35 cellular contexts compared by ENCODE assay signal in the genomic region with DNA sequence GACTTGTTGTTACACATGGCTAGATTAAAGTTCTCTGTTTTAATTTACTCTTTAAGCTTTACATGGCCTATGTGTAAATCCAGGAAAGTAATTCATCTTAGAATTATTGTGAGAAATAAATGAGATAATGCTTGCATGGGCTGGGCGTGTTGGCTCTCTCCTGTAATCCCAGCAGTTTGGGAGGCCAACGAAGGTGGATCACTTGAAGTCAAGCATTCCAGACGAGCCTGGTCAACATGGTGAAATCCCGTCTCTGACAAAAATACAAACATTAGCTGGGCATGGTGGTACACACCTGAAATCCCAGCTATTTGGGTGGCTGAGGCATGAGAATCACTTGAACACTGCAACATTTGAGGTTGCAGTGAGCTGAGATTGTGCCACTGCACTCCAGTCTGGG. TPM values are rescaled to one million over a fixed set of nuclear protein-coding genes. Genes with fewer than 3 reads are reported as not detected.
"Had no signal": no experiment of that assay in that cellular context is flagged by ENCODE, and none has a peak within 500 bp of the region (broad histone marks: within the 10 kb centered on the region; RNA-seq: fewer than 3 reads in every experiment).

No MANE protein-coding gene starts in this region.

- H3K9me3 ChIP-seq: MG63 had no signal

- H3K36me3 ChIP-seq: MG63 had no signal

- H3K27me3 ChIP-seq: MG63 had no signal

- H3K27ac ChIP-seq: KMS-11 had no signal

- H3K4me2 ChIP-seq: KMS-11 had no signal

- DNase-seq: Karpas-422, Kasumi-1, KG1, MG63, MM.1S, MV-4-11, NCI-H1048, NCI-H1092, NCI-H1092 treated with DMSO at 0.1 percent for 48 hours, NCI-H1105, NCI-H1105 treated with DMSO at 0.1 percent for 48 hours, NCI-H1417, NCI-H1417 treated with DMSO at 0.1 percent for 48 hours, NCI-H1436, NCI-H1436 treated with DMSO at 0.1 percent for 48 hours, NCI-H146, NCI-H1694, NCI-H1694 treated with DMSO at 0.1 percent for 48 hours, NCI-H187, NCI-H187 treated with DMSO at 0.1 percent for 48 hours, NCI-H1930, NCI-H2029, NCI-H2029 treated with DMSO at 0.1 percent for 48 hours, NCI-H2081, NCI-H2081 treated with DMSO at 0.1 percent for 48 hours, NCI-H2107, NCI-H2171, NCI-H2171 treated with DMSO at 0.1 percent for 48 hours, NCI-H2227 treated with DMSO at 0.1 percent for 48 hours, NCI-H226, NCI-H345, NCI-H446, NCI-H446 treated with DMSO at 0.1 percent for 48 hours had no signal

- H3K9ac ChIP-seq: KMS-11 had no signal

- H3K4me3 ChIP-seq: MG63 had no signal

RNA-seq across cellular contexts. Expression of a gene that starts 48.0 kb away (rescaled TPM):
- total RNA-seq: M059J had no signal
